Comparison of ENCODE assay signal across 8 cellular contexts in the genomic region with DNA sequence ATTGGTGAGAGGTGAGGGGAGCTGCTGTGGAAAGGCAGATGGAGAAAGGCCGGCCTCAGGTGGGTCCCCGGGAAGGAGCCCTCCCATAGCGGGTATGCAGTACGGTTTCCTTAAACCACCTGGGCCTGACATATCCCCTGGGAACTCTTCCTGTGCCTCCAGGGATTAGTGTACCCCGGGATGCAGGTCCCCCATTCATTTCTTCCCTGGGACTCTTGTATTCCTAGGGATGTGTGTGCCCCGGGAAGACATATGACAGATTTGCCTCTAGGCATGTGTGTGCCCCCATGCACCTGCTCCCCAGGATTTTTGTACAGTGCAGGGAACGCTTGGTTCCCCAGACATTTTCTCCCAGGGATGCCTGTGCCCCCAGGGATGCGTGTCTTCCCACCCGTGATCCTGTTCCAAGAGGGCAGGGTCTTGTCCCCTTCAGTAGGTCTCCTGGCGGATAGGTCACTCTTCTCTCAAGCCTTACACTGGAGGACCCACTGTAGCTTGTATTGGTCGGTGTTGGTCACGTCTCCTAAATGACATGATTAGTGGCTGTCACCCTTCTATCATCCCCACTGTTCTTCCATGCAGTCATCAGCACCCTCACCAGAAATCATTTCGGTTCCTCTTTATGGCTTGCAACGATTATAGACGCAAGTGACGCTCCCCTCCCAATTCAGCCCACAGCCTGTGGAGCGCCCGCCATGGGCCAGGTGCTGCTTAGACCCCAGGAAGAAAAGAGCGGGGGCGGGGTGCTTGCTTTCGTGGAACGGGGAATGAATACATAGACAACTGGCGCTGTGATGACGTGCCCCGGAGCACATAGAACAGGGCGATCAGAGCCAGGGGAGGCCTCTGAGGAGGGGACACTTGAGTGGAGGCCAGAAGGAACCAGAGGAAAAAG. TPM values are rescaled to one million over a fixed set of nuclear protein-coding genes. Genes with fewer than 3 reads are reported as not detected.
DNase-seq lines count a peak whose midpoint lies in the region; ATAC-seq and TF ChIP-seq lines count a peak whose summit lies in the region.

No MANE protein-coding gene starts in this region.

- H3K27me3 ChIP-seq in right atrium auricular region (no peaks in the 10 kb centered on the region), suprapubic skin (peaks cover 7% of the 10 kb centered on the region)

- peak; percentile 53 for ATAC-seq in GM19452 (IDR thresholded peaks at IDR 0.05; ENCODE audit: unreplicated experiment)
- ATAC-seq in HG03457 (IDR thresholded peaks at IDR 0.05; ENCODE audit: unreplicated experiment): peak; percentile 40
- peak; percentile 57 for ATAC-seq in activated B cell treated with CpG ODN at 0.5 μM for 24 hours (ENCODE audit: low read depth)

- TF ChIP-seq CTCF in Calu3 (IDR thresholded peaks at IDR 0.05; ENCODE audit: unreplicated experiment) (no peak), activated B cell treated with CpG ODN at 0.5 μM for 24 hours (IDR thresholded peaks at IDR 0.05) (no peak), right atrium auricular region (IDR thresholded peaks at IDR 0.05) (no peak), suprapubic skin (IDR thresholded peaks at IDR 0.05) (no peak)

- WGBS in suprapubic skin: 71% methylated on average over 26 of the region's 26 CpGs

- peak overlapping the region; percentile 81 for H3K4me3 Mint-ChIP-seq in Calu3 (ENCODE audit: low read depth, unreplicated experiment)
- peak overlapping the region; percentile 83 for H3K4me3 Mint-ChIP-seq in activated B cell treated with CpG ODN at 0.5 μM for 24 hours

- H3K9me3 Mint-ChIP-seq in Calu3 (ENCODE audit: low read depth, unreplicated experiment): no peaks in the 10 kb centered on the region
- H3K9me3 Mint-ChIP-seq in activated B cell treated with CpG ODN at 0.5 μM for 24 hours: no peaks in the 10 kb centered on the region

- H3K4me1 ChIP-seq in right atrium auricular region (peaks cover 0 to 88% of the 10 kb centered on the region in 2 donors), suprapubic skin (peaks cover 39% of the 10 kb centered on the region)

- H3K27me3 Mint-ChIP-seq in Calu3 (ENCODE audit: unreplicated experiment) (no peaks in the 10 kb centered on the region), activated B cell treated with CpG ODN at 0.5 μM for 24 hours (no peaks in the 10 kb centered on the region)

- no peaks in the 10 kb centered on the region for H3K9me3 ChIP-seq in right atrium auricular region
- no peaks in the 10 kb centered on the region for H3K9me3 ChIP-seq in suprapubic skin

- H3K4me1 Mint-ChIP-seq in Calu3 (ENCODE audit: low read depth, unreplicated experiment) (peaks cover 17% of the 10 kb centered on the region), activated B cell treated with CpG ODN at 0.5 μM for 24 hours (peaks cover 76% of the 10 kb centered on the region)

- no peak for DNase-seq in Calu3
- DNase-seq in activated B cell treated with CpG ODN at 0.5 μM for 24 hours: peak; percentile 76
- peak; percentile 77 for DNase-seq in right atrium auricular region (ENCODE audit: low spot score)
- DNase-seq in suprapubic skin (ENCODE audit: low spot score in 2 of 2): peak in 1 of 2 donors; percentile 76
- no peak for DNase-seq in DMS53 treated with DMSO at 0.1 percent for 48 hours (lab: John Stamatoyannopoulos, UW; ENCODE audit: unreplicated experiment)
- DNase-seq in activated effector memory CD4-positive, alpha-beta T cell treated with anti-CD3 and anti-CD28 coated beads, Interleukin-2, amount 50 U/mL, for 16 hours: no peak

- H3K4me3 ChIP-seq in right atrium auricular region: peak overlapping the region; percentile 66 to 70
- peak overlapping the region; percentile 68 for H3K4me3 ChIP-seq in suprapubic skin

- H3K36me3 Mint-ChIP-seq in Calu3 (ENCODE audit: insufficient read depth, unreplicated experiment): peaks cover 7% of the 10 kb centered on the region
- peaks cover 15% of the 10 kb centered on the region for H3K36me3 Mint-ChIP-seq in activated B cell treated with CpG ODN at 0.5 μM for 24 hours (ENCODE audit: low read depth)

- CTCF ChIA-PET in Calu3 (lab: Charles Lee) (no interaction called here), activated B cell treated with CpG ODN at 0.5 μM for 24 hours (lab: Charles Lee) (interaction anchor here (2.5 to 2.8 kb wide), 2 partner anchors 29 to 32 kb away, joined by 5 to 19 read pairs; no protein-coding TSS in a partner anchor)

- TF ChIP-seq EP300 in suprapubic skin (IDR thresholded peaks at IDR 0.05): no peak

- intact Hi-C loops in Calu3 (cut with micrococcal nuclease; ENCODE audit: unreplicated experiment): no loop called here
- intact Hi-C loops in activated B cell treated with CpG ODN at 0.5 μM for 24 hours (cut with micrococcal nuclease): loop anchor here (1.0 to 2.0 kb wide), 5 partner anchors 29 to 213 kb away; partner anchors contain the start of genes EFCAB6, PARVG and SAMM50

- no peaks in the 10 kb centered on the region for H3K36me3 ChIP-seq in right atrium auricular region
- H3K36me3 ChIP-seq in suprapubic skin: no peaks in the 10 kb centered on the region

- BruUV-seq in Calu3 (replicated peaks; lab: Mats Ljungman, UMichigan): TSS peak; percentile 42

- H3K27ac Mint-ChIP-seq in Calu3 (ENCODE audit: unreplicated experiment): no peak overlapping the region
- peak overlapping the region; percentile 100 for H3K27ac Mint-ChIP-seq in activated B cell treated with CpG ODN at 0.5 μM for 24 hours

- TF ChIP-seq POLR2A in suprapubic skin (IDR thresholded peaks at IDR 0.05): no peak

- H3K27ac ChIP-seq in right atrium auricular region: peak overlapping the region; percentile 87
- peak overlapping the region; percentile 91 for H3K27ac ChIP-seq in suprapubic skin

- POLR2A ChIA-PET in activated B cell treated with CpG ODN at 0.5 μM for 24 hours (lab: Charles Lee): interaction anchor here (0.7 to 7.0 kb wide), 14 partner anchors 10 to 156 kb away, joined by 3 to 61 read pairs (median 6); partner anchors contain the start of genes PARVG and SAMM50

RNA-seq across cellular contexts. Expression of gene PARVB, which starts 1.3 kb away (rescaled TPM):
- total RNA-seq in Calu3 (2022): 11.1 and 15.6 TPM in 2 replicates
- total RNA-seq in activated B cell treated with CpG ODN at 0.5 μM for 24 hours: 53.5 and 53.6 TPM in 2 replicates
- 10 to 100 TPM; 43.8 to 86.5 TPM for total RNA-seq in right atrium auricular region
- total RNA-seq in suprapubic skin: 10 to 100 TPM in 3 of 4 donors, 1 to 10 TPM in 1; 9.7 to 17.8 (median 13.3) TPM

Comparison
In these comparisons a context has a peak if more than half of its experiments do, and no peak if none do; other contexts are left out.
1. DNase-seq: peak in activated B cell treated with CpG ODN at 0.5 μM for 24 hours (single experiment) and right atrium auricular region (single experiment); none in Calu3 (single experiment), DMS53 treated with DMSO at 0.1 percent for 48 hours (single experiment) and activated effector memory CD4-positive, alpha-beta T cell treated with anti-CD3 and anti-CD28 coated beads, Interleukin-2, amount 50 U/mL, for 16 hours (single experiment).
2. Peak in every context shown above with its lines, with median percentiles within 50 percentile points of each other: ATAC-seq.